19 cellular contexts compared by ENCODE assay signal in the genomic region with DNA sequence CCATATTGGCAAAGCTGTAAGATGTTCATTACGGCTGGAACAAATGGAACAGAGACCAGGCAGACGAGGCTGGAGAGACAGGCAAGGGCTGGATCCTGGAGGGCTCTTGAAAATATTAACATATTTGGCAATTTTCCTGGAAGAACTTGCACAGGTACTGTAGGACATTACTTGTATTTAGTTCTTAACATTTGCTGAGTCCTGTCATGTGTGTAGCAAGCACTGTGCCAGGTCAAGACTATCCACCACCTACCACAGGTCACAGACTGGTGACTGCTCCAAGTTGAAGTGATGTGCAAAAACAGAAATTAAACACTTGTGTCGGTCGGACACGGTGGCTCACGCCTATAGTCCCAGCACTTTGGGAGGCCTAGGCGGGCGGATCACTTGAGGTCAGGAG. TPM values are rescaled to one million over a fixed set of nuclear protein-coding genes. Genes with fewer than 3 reads are reported as not detected.
DNase-seq lines count a peak whose midpoint lies in the region; ATAC-seq and TF ChIP-seq lines count a peak whose summit lies in the region.
"Had no signal": no experiment of that assay in that cellular context is flagged by ENCODE, and none has a peak within 500 bp of the region (broad histone marks: within the 10 kb centered on the region; RNA-seq: fewer than 3 reads in every experiment).

No MANE protein-coding gene starts in this region.

- 0 out of 2 replicates have a peak, but pooled peaks cover 4% of the 10 kb centered on the region for H3K79me2 ChIP-seq in GM23338 (replicated peaks; ENCODE audit: insufficient read depth)

- H3K27me3 Mint-ChIP-seq in activated naive CD8-positive, alpha-beta T cell treated with anti-CD3 and anti-CD28 coated beads, Interleukin-2, amount 10 ng/mL, durations not matched to agents 7 days and 5 days: no peaks in the 10 kb centered on the region
- no peaks in the 10 kb centered on the region for H3K27me3 Mint-ChIP-seq in activated naive CD8-positive, alpha-beta T cell treated with anti-CD3 and anti-CD28 coated beads, Interleukin-2, amount 50 U/mL, for 24 hours
- H3K27me3 Mint-ChIP-seq in T-cell: no peaks in the 10 kb centered on the region
- H3K27me3 Mint-ChIP-seq in naive thymus-derived CD4-positive, alpha-beta T cell: no peaks in the 10 kb centered on the region
- peaks cover 2% of the 10 kb centered on the region for H3K27me3 Mint-ChIP-seq in GM23338 (ENCODE audit: insufficient read depth, low read depth, poor library complexity)
- H3K27me3 Mint-ChIP-seq: CD4-positive, CD25-positive, alpha-beta regulatory T cell had no signal

- no peaks in the 10 kb centered on the region for H3F3A ChIP-seq in GM23338 (replicated peaks; ENCODE audit: low read depth)

- H3K4me1 ChIP-seq in naive thymus-derived CD4-positive, alpha-beta T cell (ENCODE audit: control insufficient read depth in 2 of 2, insufficient read depth in 2 of 2, low read length in 2 of 2): peaks cover 24 to 47% of the 10 kb centered on the region in 2 donors
- peaks cover 3% of the 10 kb centered on the region; the same call in 1 of the 2 replicates for H3K4me1 ChIP-seq in GM23338 (ENCODE audit: insufficient read depth)
- H3K4me1 ChIP-seq: Caco-2 had no signal

- H3K9me3 ChIP-seq in naive thymus-derived CD4-positive, alpha-beta T cell (ENCODE audit: control insufficient read depth in 2 of 3, low read length in 3 of 3): no peaks in the 10 kb centered on the region
- H3K9me3 ChIP-seq: Caco-2, SK-N-SH had no signal

- peaks cover 65% of the 10 kb centered on the region for H3K4me1 Mint-ChIP-seq in activated naive CD8-positive, alpha-beta T cell treated with anti-CD3 and anti-CD28 coated beads, Interleukin-2, amount 10 ng/mL, durations not matched to agents 7 days and 5 days
- H3K4me1 Mint-ChIP-seq in activated naive CD8-positive, alpha-beta T cell treated with anti-CD3 and anti-CD28 coated beads, Interleukin-2, amount 50 U/mL, for 24 hours: peaks cover 51% of the 10 kb centered on the region
- H3K4me1 Mint-ChIP-seq in T-cell (peaks cover 69 to 83% (median 81%) of the 10 kb centered on the region in 3 donors), GM23338 (peaks cover 14% of the 10 kb centered on the region)
- peaks cover 37 to 95% (median 80%) of the 10 kb centered on the region in 7 donors for H3K4me1 Mint-ChIP-seq in naive thymus-derived CD4-positive, alpha-beta T cell

- peaks cover 0 to 33% (median 6%) of the 10 kb centered on the region in 3 experiments for H3K36me3 ChIP-seq in naive thymus-derived CD4-positive, alpha-beta T cell (ENCODE audit: control insufficient read depth in 2 of 3, insufficient read depth in 3 of 3, low read length in 3 of 3)
- no peaks in the 10 kb centered on the region for H3K36me3 ChIP-seq in GM23338 (ENCODE audit: insufficient read depth)

- no peak overlapping the region for H3K4me3 Mint-ChIP-seq in activated naive CD8-positive, alpha-beta T cell treated with anti-CD3 and anti-CD28 coated beads, Interleukin-2, amount 10 ng/mL, durations not matched to agents 7 days and 5 days
- H3K4me3 Mint-ChIP-seq in activated naive CD8-positive, alpha-beta T cell treated with anti-CD3 and anti-CD28 coated beads, Interleukin-2, amount 50 U/mL, for 24 hours: no peak overlapping the region
- no peak overlapping the region for H3K4me3 Mint-ChIP-seq in T-cell
- H3K4me3 Mint-ChIP-seq in naive thymus-derived CD4-positive, alpha-beta T cell: no peak overlapping the region
- H3K4me3 Mint-ChIP-seq in GM23338: no peak overlapping the region
- H3K4me3 Mint-ChIP-seq: CD4-positive, CD25-positive, alpha-beta regulatory T cell had no signal

- no peak overlapping the region for H3K27ac ChIP-seq in naive thymus-derived CD4-positive, alpha-beta T cell (ENCODE audit: low read depth, low read length)
- no peak overlapping the region for H3K27ac ChIP-seq in GM23338 (ENCODE audit: low read depth)
- H3K27ac ChIP-seq: KMS-11 had no signal

- no peaks in the 10 kb centered on the region for H3K9me3 Mint-ChIP-seq in activated naive CD8-positive, alpha-beta T cell treated with anti-CD3 and anti-CD28 coated beads, Interleukin-2, amount 10 ng/mL, durations not matched to agents 7 days and 5 days
- H3K9me3 Mint-ChIP-seq in activated naive CD8-positive, alpha-beta T cell treated with anti-CD3 and anti-CD28 coated beads, Interleukin-2, amount 50 U/mL, for 24 hours: no peaks in the 10 kb centered on the region
- H3K9me3 Mint-ChIP-seq in T-cell (no peaks in the 10 kb centered on the region), GM23338 (no peaks in the 10 kb centered on the region)
- H3K9me3 Mint-ChIP-seq in naive thymus-derived CD4-positive, alpha-beta T cell: no peaks in the 10 kb centered on the region
- H3K9me3 Mint-ChIP-seq: CD4-positive, CD25-positive, alpha-beta regulatory T cell had no signal

- TF ChIP-seq CTCF in GM23338 (conservative IDR thresholded peaks at IDR 0.05; ENCODE audit: low read depth in 2 of 2): no peak

- H3K9me2 ChIP-seq in GM23338 (ENCODE audit: insufficient read depth): no peaks in the 10 kb centered on the region
- H3K9me2 ChIP-seq: SK-N-SH had no signal

- no peak for ATAC-seq in activated naive CD8-positive, alpha-beta T cell treated with anti-CD3 and anti-CD28 coated beads, Interleukin-2, amount 10 ng/mL, durations not matched to agents 7 days and 5 days (ENCODE audit: low read depth)
- ATAC-seq in activated naive CD8-positive, alpha-beta T cell treated with anti-CD3 and anti-CD28 coated beads, Interleukin-2, amount 50 U/mL, for 24 hours: no peak
- ATAC-seq in T-cell (replicated peaks in 1 of 4) (no peak), GM23338 (no peak)
- no peak for ATAC-seq in naive thymus-derived CD4-positive, alpha-beta T cell
- ATAC-seq: Panc1 had no signal

- peaks cover 18% of the 10 kb centered on the region for H3K36me3 Mint-ChIP-seq in activated naive CD8-positive, alpha-beta T cell treated with anti-CD3 and anti-CD28 coated beads, Interleukin-2, amount 10 ng/mL, durations not matched to agents 7 days and 5 days
- H3K36me3 Mint-ChIP-seq in activated naive CD8-positive, alpha-beta T cell treated with anti-CD3 and anti-CD28 coated beads, Interleukin-2, amount 50 U/mL, for 24 hours (ENCODE audit: low read depth): peaks cover under 1% of the 10 kb centered on the region
- H3K36me3 Mint-ChIP-seq in T-cell (peaks cover 23% of the 10 kb centered on the region), GM23338 (ENCODE audit: low read depth) (no peaks in the 10 kb centered on the region)
- peaks cover 5 to 29% (median 17%) of the 10 kb centered on the region in 5 donors for H3K36me3 Mint-ChIP-seq in naive thymus-derived CD4-positive, alpha-beta T cell

- intact Hi-C loops in naive thymus-derived CD4-positive, alpha-beta T cell (cut with micrococcal nuclease): loop anchor here in 1 of 2 donors (5.0 kb wide), 2 partner anchors 38 to 98 kb away; no protein-coding TSS in a partner anchor

- no peak for DNase-seq in activated naive CD8-positive, alpha-beta T cell treated with anti-CD3 and anti-CD28 coated beads, Interleukin-2, amount 10 ng/mL, durations not matched to agents 7 days and 5 days
- no peak for DNase-seq in activated naive CD8-positive, alpha-beta T cell treated with anti-CD3 and anti-CD28 coated beads, Interleukin-2, amount 50 U/mL, for 24 hours
- no peak for DNase-seq in T-cell
- no peak for DNase-seq in naive thymus-derived CD4-positive, alpha-beta T cell
- no peak for DNase-seq in GM23338 (ENCODE audit: low spot score)
- DNase-seq in NK-92 (lab: John Stamatoyannopoulos, UW; ENCODE audit: unreplicated experiment): no peak
- DNase-seq in OCI-M1 (lab: John Stamatoyannopoulos, UW): no peak
- DNase-seq: Caco-2; CD4-positive, CD25-positive, alpha-beta regulatory T cell; IMR-90; NCI-H187; NCI-H226; NCI-H510A treated with DMSO at 0.1 percent for 48 hours; NCI-H748 treated with DMSO at 0.1 percent for 48 hours; NK-92 treated with Interleukin-12 subunit alpha and Interleukin-12 subunit beta, amount 100 ng/mL, for 24 hours; SIG-M5; SK-N-SH had no signal

- peak overlapping the region; percentile 7 for H3K27ac Mint-ChIP-seq in activated naive CD8-positive, alpha-beta T cell treated with anti-CD3 and anti-CD28 coated beads, Interleukin-2, amount 10 ng/mL, durations not matched to agents 7 days and 5 days
- H3K27ac Mint-ChIP-seq in activated naive CD8-positive, alpha-beta T cell treated with anti-CD3 and anti-CD28 coated beads, Interleukin-2, amount 50 U/mL, for 24 hours: no peak overlapping the region
- H3K27ac Mint-ChIP-seq in T-cell (peak overlapping the region; percentile 6 to 18), GM23338 (no peak overlapping the region)
- H3K27ac Mint-ChIP-seq in naive thymus-derived CD4-positive, alpha-beta T cell: peak overlapping the region in 8 of 9 donors; percentile 57 to 95 (median 87)

- peaks cover 6% of the 10 kb centered on the region for H4K20me1 ChIP-seq in GM23338 (replicated peaks; ENCODE audit: insufficient read depth)

- H2AFZ ChIP-seq in GM23338: no peak overlapping the region

- POLR2A ChIA-PET in activated naive CD8-positive, alpha-beta T cell treated with anti-CD3 and anti-CD28 coated beads, Interleukin-2, amount 10 ng/mL, durations not matched to agents 7 days and 5 days (lab: Charles Lee): no interaction called here
- POLR2A ChIA-PET in T-cell (lab: Charles Lee): no interaction called here
- POLR2A ChIA-PET in naive thymus-derived CD4-positive, alpha-beta T cell (lab: Charles Lee): interaction anchor here (1.1 to 1.2 kb wide), 2 partner anchors 8 to 107 kb away, joined by 3 read pairs; no protein-coding TSS in a partner anchor

- H3K4me3 ChIP-seq in naive thymus-derived CD4-positive, alpha-beta T cell (ENCODE audit: low read length): no peak overlapping the region
- no peak overlapping the region for H3K4me3 ChIP-seq in GM23338

- no peak overlapping the region for H3K4me2 ChIP-seq in GM23338
- H3K4me2 ChIP-seq: KMS-11, SK-N-SH had no signal

- no peaks in the 10 kb centered on the region for H3K27me3 ChIP-seq in naive thymus-derived CD4-positive, alpha-beta T cell (ENCODE audit: control insufficient read depth in 2 of 2, insufficient read depth in 2 of 2, low read length in 2 of 2)
- H3K27me3 ChIP-seq in GM23338 (ENCODE audit: insufficient read depth): no peaks in the 10 kb centered on the region

- CTCF ChIA-PET in T-cell (lab: Charles Lee): no interaction called here
- CTCF ChIA-PET in naive thymus-derived CD4-positive, alpha-beta T cell (lab: Charles Lee): interaction anchor here (0.6 kb wide), 1 partner anchor 87 kb away, joined by 3 read pairs; no protein-coding TSS in a partner anchor

RNA-seq across cellular contexts. Expression of a gene that starts 58.7 kb away (rescaled TPM):
- 10 to 100 TPM; 89.6 to 91.4 TPM for total RNA-seq in activated naive CD8-positive, alpha-beta T cell treated with anti-CD3 and anti-CD28 coated beads, Interleukin-2, amount 10 ng/mL, durations not matched to agents 7 days and 5 days
- 100 to 1,000 TPM; 122 to 173 (median 143) TPM for total RNA-seq in T-cell
- 100 to 1,000 TPM in 4 of 5 experiments, 10 to 100 TPM in 1; 67.4 to 165 (median 146) TPM for total RNA-seq in naive thymus-derived CD4-positive, alpha-beta T cell
- polyA plus RNA-seq in naive thymus-derived CD4-positive, alpha-beta T cell: 100 to 1,000 TPM; 102 to 119 TPM
- 41.4 and 46.9 TPM in 2 replicates for total RNA-seq in GM23338 (2014; rRNA removed; shearing (Covaris generic))
- 87.8 and 91.3 TPM in 2 replicates for polyA plus RNA-seq in GM23338 (2016; fragmentation: Nextera tagmentation; extraction: Ambion mirVana)

Comparison
In these comparisons a context has a peak if more than half of its experiments do, and no peak if none do; other contexts are left out.
1. H3K27ac Mint-ChIP-seq: peak in activated naive CD8-positive, alpha-beta T cell treated with anti-CD3 and anti-CD28 coated beads, Interleukin-2, amount 10 ng/mL, durations not matched to agents 7 days and 5 days (single experiment), T-cell (2 of 2) and naive thymus-derived CD4-positive, alpha-beta T cell (8 of 9); none in activated naive CD8-positive, alpha-beta T cell treated with anti-CD3 and anti-CD28 coated beads, Interleukin-2, amount 50 U/mL, for 24 hours (single experiment) and GM23338 (single experiment).